ENCODE assay signal across 12 cellular contexts in genomic region chr20:50460115-50460607, GRCh38. TPM values are rescaled to one million over a fixed set of nuclear protein-coding genes. Genes with fewer than 3 reads are reported as not detected.
DNase-seq lines count a peak whose midpoint lies in the region; ATAC-seq and TF ChIP-seq lines count a peak whose summit lies in the region.
"Had no signal": no experiment of that assay in that cellular context is flagged by ENCODE, and none has a peak within 500 bp of the region (broad histone marks: within the 10 kb centered on the region; RNA-seq: fewer than 3 reads in every experiment).

No MANE protein-coding gene starts in this region.

- H3K27me3 Mint-ChIP-seq in activated naive CD8-positive, alpha-beta T cell treated with anti-CD3 and anti-CD28 coated beads, Interleukin-2, amount 10 ng/mL, durations not matched to agents 7 days and 5 days, result peaks cover 9% of the 10 kb centered on the region
- H3K27me3 Mint-ChIP-seq in activated naive CD8-positive, alpha-beta T cell treated with anti-CD3 and anti-CD28 coated beads for 36 hours, result peaks cover 27% of the 10 kb centered on the region
- H3K27me3 Mint-ChIP-seq in dendritic cell treated with granulocyte-macrophage colony-stimulating factor and Interleukin-4, amounts not matched to agents 40 ng/mL and 50 ng/mL, for 4 days, result no peaks in the 10 kb centered on the region
- no peaks in the 10 kb centered on the region for H3K27me3 Mint-ChIP-seq in type B pancreatic cell
- no peaks in the 10 kb centered on the region for H3K27me3 Mint-ChIP-seq in T-helper 2 cell treated with Interferon-gamma antibody and Interleukin-4, amounts not matched to agents 5 μg/mL and 100 μg/mL, for 36 hours (ENCODE audit: low read depth)

- peak; percentile 6 for ATAC-seq in activated naive CD8-positive, alpha-beta T cell treated with anti-CD3 and anti-CD28 coated beads, Interleukin-2, amount 10 ng/mL, durations not matched to agents 7 days and 5 days (ENCODE audit: low read depth)
- no peak for ATAC-seq in upper lobe of right lung

- H3K36me3 Mint-ChIP-seq in activated naive CD8-positive, alpha-beta T cell treated with anti-CD3 and anti-CD28 coated beads, Interleukin-2, amount 10 ng/mL, durations not matched to agents 7 days and 5 days, result peaks cover 7% of the 10 kb centered on the region
- H3K36me3 Mint-ChIP-seq in activated naive CD8-positive, alpha-beta T cell treated with anti-CD3 and anti-CD28 coated beads for 36 hours, result no peaks in the 10 kb centered on the region
- H3K36me3 Mint-ChIP-seq in dendritic cell treated with granulocyte-macrophage colony-stimulating factor and Interleukin-4, amounts not matched to agents 40 ng/mL and 50 ng/mL, for 4 days (ENCODE audit: low read depth), result no peaks in the 10 kb centered on the region
- no peaks in the 10 kb centered on the region for H3K36me3 Mint-ChIP-seq in type B pancreatic cell
- H3K36me3 Mint-ChIP-seq in T-helper 2 cell treated with Interferon-gamma antibody and Interleukin-4, amounts not matched to agents 5 μg/mL and 100 μg/mL, for 36 hours (ENCODE audit: low read depth), result no peaks in the 10 kb centered on the region
- H3K36me3 Mint-ChIP-seq: CD8-positive, alpha-beta memory T cell had no signal

- intact Hi-C loops in dendritic cell treated with granulocyte-macrophage colony-stimulating factor and Interleukin-4, amounts not matched to agents 40 ng/mL and 50 ng/mL, for 4 days (cut with micrococcal nuclease), result loop anchor here (1.0 kb wide), 2 partner anchors 270 to 274 kb away; partner anchors contain the start of gene CEBPB
- intact Hi-C loops in upper lobe of right lung (cut with DNase I), result no loop called here

- H3K27ac ChIP-seq in neutrophil, result peak overlapping the region; percentile 23
- peak overlapping the region; percentile 25 for H3K27ac ChIP-seq in upper lobe of right lung
- H3K27ac ChIP-seq: 22Rv1 had no signal

- no peaks in the 10 kb centered on the region for H3K36me3 ChIP-seq in neutrophil
- no peaks in the 10 kb centered on the region for H3K36me3 ChIP-seq in upper lobe of right lung

- DNase-seq in activated naive CD8-positive, alpha-beta T cell treated with anti-CD3 and anti-CD28 coated beads, Interleukin-2, amount 10 ng/mL, durations not matched to agents 7 days and 5 days, result no peak
- no peak for DNase-seq in activated naive CD8-positive, alpha-beta T cell treated with anti-CD3 and anti-CD28 coated beads for 36 hours
- DNase-seq in upper lobe of right lung, result no peak
- no peak for DNase-seq in type B pancreatic cell (ENCODE audit: extremely low spot score, unreplicated experiment)
- no peak for DNase-seq in hypothalamus (lab: John Stamatoyannopoulos, UW)
- DNase-seq in T-helper 2 cell treated with Interferon-gamma antibody and Interleukin-4, amounts not matched to agents 5 μg/mL and 100 μg/mL, for 36 hours (ENCODE audit: low spot score), result no peak

- no peaks in the 10 kb centered on the region for H3K27me3 ChIP-seq in neutrophil
- H3K27me3 ChIP-seq in upper lobe of right lung, result no peaks in the 10 kb centered on the region

- TF ChIP-seq CTCF in neutrophil (IDR thresholded peaks at IDR 0.05) (no peak), upper lobe of right lung (IDR thresholded peaks at IDR 0.05) (no peak), type B pancreatic cell (conservative IDR thresholded peaks at IDR 0.05) (no peak)

- no peak overlapping the region for H3K4me3 ChIP-seq in neutrophil (ENCODE audit: low read depth in 1 of 2, low read length in 1 of 2)
- no peak overlapping the region for H3K4me3 ChIP-seq in upper lobe of right lung

- H3K9me3 ChIP-seq in neutrophil, result no peaks in the 10 kb centered on the region
- H3K9me3 ChIP-seq in upper lobe of right lung, result no peaks in the 10 kb centered on the region

- no peaks in the 10 kb centered on the region for H3K9me3 Mint-ChIP-seq in activated naive CD8-positive, alpha-beta T cell treated with anti-CD3 and anti-CD28 coated beads, Interleukin-2, amount 10 ng/mL, durations not matched to agents 7 days and 5 days
- H3K9me3 Mint-ChIP-seq in activated naive CD8-positive, alpha-beta T cell treated with anti-CD3 and anti-CD28 coated beads for 36 hours, result no peaks in the 10 kb centered on the region
- no peaks in the 10 kb centered on the region for H3K9me3 Mint-ChIP-seq in dendritic cell treated with granulocyte-macrophage colony-stimulating factor and Interleukin-4, amounts not matched to agents 40 ng/mL and 50 ng/mL, for 4 days
- H3K9me3 Mint-ChIP-seq in type B pancreatic cell, result no peaks in the 10 kb centered on the region
- H3K9me3 Mint-ChIP-seq in T-helper 2 cell treated with Interferon-gamma antibody and Interleukin-4, amounts not matched to agents 5 μg/mL and 100 μg/mL, for 36 hours, result no peaks in the 10 kb centered on the region
- H3K9me3 Mint-ChIP-seq: CD8-positive, alpha-beta memory T cell; T-helper 1 cell treated with Interleukin-12 subunit alpha and Interleukin-12 subunit beta and Interleukin-4 antibody, amounts not matched to agents 30 μg/mL and 1 μg/mL, for 36 hours had no signal

- H3K4me1 ChIP-seq in neutrophil (ENCODE audit: control insufficient read depth in 1 of 2, insufficient read depth in 1 of 2, low read depth in 1 of 2, low read length in 1 of 2) (peaks cover 57 to 65% of the 10 kb centered on the region in 2 experiments), upper lobe of right lung (peaks cover 42% of the 10 kb centered on the region)

- H3K4me1 Mint-ChIP-seq in activated naive CD8-positive, alpha-beta T cell treated with anti-CD3 and anti-CD28 coated beads, Interleukin-2, amount 10 ng/mL, durations not matched to agents 7 days and 5 days, result peaks cover 26% of the 10 kb centered on the region
- H3K4me1 Mint-ChIP-seq in activated naive CD8-positive, alpha-beta T cell treated with anti-CD3 and anti-CD28 coated beads for 36 hours, result peaks cover 7% of the 10 kb centered on the region
- peaks cover 56% of the 10 kb centered on the region for H3K4me1 Mint-ChIP-seq in dendritic cell treated with granulocyte-macrophage colony-stimulating factor and Interleukin-4, amounts not matched to agents 40 ng/mL and 50 ng/mL, for 4 days (ENCODE audit: low read depth)
- peaks cover 7% of the 10 kb centered on the region for H3K4me1 Mint-ChIP-seq in type B pancreatic cell (ENCODE audit: unreplicated experiment)
- peaks cover 3% of the 10 kb centered on the region for H3K4me1 Mint-ChIP-seq in T-helper 2 cell treated with Interferon-gamma antibody and Interleukin-4, amounts not matched to agents 5 μg/mL and 100 μg/mL, for 36 hours (ENCODE audit: low read depth)

- POLR2A ChIA-PET in activated naive CD8-positive, alpha-beta T cell treated with anti-CD3 and anti-CD28 coated beads, Interleukin-2, amount 10 ng/mL, durations not matched to agents 7 days and 5 days (lab: Charles Lee), result interaction anchor here (1.3 kb wide), 1 partner anchor 269 kb away, joined by 5 read pairs; the partner anchor contains the start of gene CEBPB

- no peak overlapping the region for H3K4me3 Mint-ChIP-seq in activated naive CD8-positive, alpha-beta T cell treated with anti-CD3 and anti-CD28 coated beads, Interleukin-2, amount 10 ng/mL, durations not matched to agents 7 days and 5 days
- no peak overlapping the region for H3K4me3 Mint-ChIP-seq in activated naive CD8-positive, alpha-beta T cell treated with anti-CD3 and anti-CD28 coated beads for 36 hours
- no peak overlapping the region for H3K4me3 Mint-ChIP-seq in dendritic cell treated with granulocyte-macrophage colony-stimulating factor and Interleukin-4, amounts not matched to agents 40 ng/mL and 50 ng/mL, for 4 days
- H3K4me3 Mint-ChIP-seq in type B pancreatic cell, result no peak overlapping the region
- H3K4me3 Mint-ChIP-seq in T-helper 2 cell treated with Interferon-gamma antibody and Interleukin-4, amounts not matched to agents 5 μg/mL and 100 μg/mL, for 36 hours, result no peak overlapping the region
- H3K4me3 Mint-ChIP-seq: activated CD4-positive, alpha-beta T cell treated with anti-CD3 and anti-CD28 coated beads for 36 hours; CD8-positive, alpha-beta memory T cell; T-helper 1 cell treated with Interleukin-12 subunit alpha and Interleukin-12 subunit beta and Interleukin-4 antibody, amounts not matched to agents 30 μg/mL and 1 μg/mL, for 36 hours had no signal

- H3K27ac Mint-ChIP-seq in activated naive CD8-positive, alpha-beta T cell treated with anti-CD3 and anti-CD28 coated beads, Interleukin-2, amount 10 ng/mL, durations not matched to agents 7 days and 5 days, result no peak overlapping the region
- no peak overlapping the region for H3K27ac Mint-ChIP-seq in activated naive CD8-positive, alpha-beta T cell treated with anti-CD3 and anti-CD28 coated beads for 36 hours
- peak overlapping the region; percentile 50 for H3K27ac Mint-ChIP-seq in dendritic cell treated with granulocyte-macrophage colony-stimulating factor and Interleukin-4, amounts not matched to agents 40 ng/mL and 50 ng/mL, for 4 days
- H3K27ac Mint-ChIP-seq in type B pancreatic cell, result no peak overlapping the region
- H3K27ac Mint-ChIP-seq in T-helper 2 cell treated with Interferon-gamma antibody and Interleukin-4, amounts not matched to agents 5 μg/mL and 100 μg/mL, for 36 hours, result no peak overlapping the region
- H3K27ac Mint-ChIP-seq: activated CD4-positive, alpha-beta T cell treated with anti-CD3 and anti-CD28 coated beads for 36 hours; T-helper 1 cell treated with Interleukin-12 subunit alpha and Interleukin-12 subunit beta and Interleukin-4 antibody, amounts not matched to agents 30 μg/mL and 1 μg/mL, for 36 hours had no signal

RNA-seq across cellular contexts. Expression of gene PTPN1, which starts 50.0 kb away (rescaled TPM):
- total RNA-seq in activated naive CD8-positive, alpha-beta T cell treated with anti-CD3 and anti-CD28 coated beads, Interleukin-2, amount 10 ng/mL, durations not matched to agents 7 days and 5 days, result 10 to 100 TPM; 65.9 to 67.3 TPM
- 10 to 100 TPM; 53.0 to 54.0 TPM for total RNA-seq in activated naive CD8-positive, alpha-beta T cell treated with anti-CD3 and anti-CD28 coated beads for 36 hours
- 101 TPM for total RNA-seq in upper lobe of right lung
- total RNA-seq in type B pancreatic cell (ENCODE audit: low replicate concordance), result 26.6 and 27.6 TPM in 2 replicates
